22 cellular contexts compared by ENCODE assay signal in genomic region chr19:17953869-17954268, GRCh38. TPM values are rescaled to one million over a fixed set of nuclear protein-coding genes. Genes with fewer than 3 reads are reported as not detected.
DNase-seq lines count a peak whose midpoint lies in the region; ATAC-seq and TF ChIP-seq lines count a peak whose summit lies in the region.
"Had no signal": no experiment of that assay in that cellular context is flagged by ENCODE, and none has a peak within 500 bp of the region (broad histone marks: within the 10 kb centered on the region; RNA-seq: fewer than 3 reads in every experiment).

No MANE protein-coding gene starts in this region.

- no peak for TF ChIP-seq CTCF in lower lobe of right lung (IDR thresholded peaks at IDR 0.05)

- H3K27me3 ChIP-seq in H7 (ENCODE audit: control insufficient read depth, insufficient read depth, low read length) (peaks cover 54% of the 10 kb centered on the region), lower lobe of right lung (ENCODE audit: low read depth) (peaks cover 75% of the 10 kb centered on the region)

- no peak overlapping the region for H3K27ac ChIP-seq in SK-N-MC
- no peak overlapping the region for H3K27ac ChIP-seq in lower lobe of right lung
- H3K27ac ChIP-seq: ascending aorta, BLaER1, dorsolateral prefrontal cortex, heart right ventricle, sigmoid colon had no signal

- H3K4me1 ChIP-seq in lower lobe of right lung, result peaks cover 33% of the 10 kb centered on the region

- H3K36me3 ChIP-seq in H7 (replicated peaks; ENCODE audit: control insufficient read depth, insufficient read depth, low read length), result no peaks in the 10 kb centered on the region
- no peaks in the 10 kb centered on the region for H3K36me3 ChIP-seq in SK-N-MC (ENCODE audit: insufficient read depth, low read length)
- H3K36me3 ChIP-seq in lower lobe of right lung, result no peaks in the 10 kb centered on the region
- H3K36me3 ChIP-seq: ascending aorta, BLaER1, heart right ventricle, sigmoid colon had no signal

- H3K9me3 ChIP-seq in SK-N-MC (ENCODE audit: low read depth, low read length), result no peaks in the 10 kb centered on the region
- no peaks in the 10 kb centered on the region for H3K9me3 ChIP-seq in lower lobe of right lung
- H3K9me3 ChIP-seq: ascending aorta, BLaER1, heart right ventricle, sigmoid colon had no signal

- peak; percentile 51 for DNase-seq in 8988T
- DNase-seq in H7, result peak; percentile 68
- DNase-seq in SK-N-MC (ENCODE audit: low read depth, low spot score), result no peak
- DNase-seq in erythroblast (lab: John Stamatoyannopoulos, UW), result peak; percentile 74 to 80
- no peak for DNase-seq in lower lobe of right lung
- DNase-seq: activated CD4-positive, alpha-beta T cell treated with anti-CD3 and anti-CD28 coated beads, Interleukin-2, amount 10 ng/mL, durations not matched to agents 24 days and 14 days; activated CD8-positive, alpha-beta memory T cell treated with anti-CD3 and anti-CD28 coated beads, Interleukin-2, amount 50 U/mL, for 4 hours; Calu3; central memory CD4-positive, alpha-beta T cell; dorsolateral prefrontal cortex; heart right ventricle; Kasumi-1; naive thymus-derived CD8-positive, alpha-beta T cell; NCI-H524; sigmoid colon had no signal

- H3K4me3 ChIP-seq in H7 (ENCODE audit: insufficient read depth, low read depth, low read length) (no peak overlapping the region), SK-N-MC (0 out of 2 replicates have a peak overlapping the region, but pooled peaks have one; percentile 18), lower lobe of right lung (no peak overlapping the region)
- H3K4me3 ChIP-seq: ascending aorta, dorsolateral prefrontal cortex, heart right ventricle, sigmoid colon had no signal

- no peak overlapping the region for H3K9ac ChIP-seq in SK-N-MC (ENCODE audit: insufficient read length)
- H3K9ac ChIP-seq: BLaER1 had no signal

- intact Hi-C loops in lower lobe of right lung (cut with DNase I), result no loop called here

- TF ChIP-seq POLR2A in erythroblast (IDR thresholded peaks at IDR 0.05; ENCODE audit: low read length), result no peak

- ATAC-seq in GM19324 (IDR thresholded peaks at IDR 0.05; ENCODE audit: low FRiP score, unreplicated experiment) (no peak), lower lobe of right lung (no peak), HG03520 (IDR thresholded peaks at IDR 0.05; ENCODE audit: unreplicated experiment) (no peak), GM21390 (IDR thresholded peaks at IDR 0.05; ENCODE audit: unreplicated experiment) (no peak)
- ATAC-seq: heart right ventricle; naive thymus-derived CD8-positive, alpha-beta T cell had no signal

RNA-seq across cellular contexts. Expression of gene KCNN1, which starts 13.0 kb away (rescaled TPM):
- 4.3 and 7.4 TPM in 2 replicates for total RNA-seq in H7 (2014; rRNA removed; shearing (Covaris generic))
- not detected for total RNA-seq in lower lobe of right lung
- total RNA-seq: activated CD4-positive, alpha-beta T cell treated with anti-CD3 and anti-CD28 coated beads, Interleukin-2, amount 10 ng/mL, durations not matched to agents 24 days and 14 days; ascending aorta; Calu3; HT1080; naive thymus-derived CD8-positive, alpha-beta T cell; subcutaneous adipose tissue had no signal

RNA-seq across cellular contexts. Expression of gene CCDC124, which starts 21.1 kb away (rescaled TPM):
- 39.7 and 55.4 TPM in 2 replicates for total RNA-seq in H7 (2014; rRNA removed; shearing (Covaris generic))
- 55.3 TPM for total RNA-seq in lower lobe of right lung

RNA-seq across cellular contexts. Expression of gene ARRDC2, which starts 54.1 kb away (rescaled TPM):
- total RNA-seq in H7 (2014; rRNA removed; shearing (Covaris generic)), result 4.8 and 14.0 TPM in 2 replicates
- total RNA-seq in lower lobe of right lung, result 89.4 TPM

Comparison
In these comparisons a context has a peak if more than half of its experiments do, and no peak if none do; other contexts are left out.
1. DNase-seq: peak in 8988T (single experiment), H7 (single experiment) and erythroblast (2 of 2); none in SK-N-MC (single experiment) and lower lobe of right lung (single experiment).